20 cellular contexts compared by ENCODE assay signal in the genomic region with DNA sequence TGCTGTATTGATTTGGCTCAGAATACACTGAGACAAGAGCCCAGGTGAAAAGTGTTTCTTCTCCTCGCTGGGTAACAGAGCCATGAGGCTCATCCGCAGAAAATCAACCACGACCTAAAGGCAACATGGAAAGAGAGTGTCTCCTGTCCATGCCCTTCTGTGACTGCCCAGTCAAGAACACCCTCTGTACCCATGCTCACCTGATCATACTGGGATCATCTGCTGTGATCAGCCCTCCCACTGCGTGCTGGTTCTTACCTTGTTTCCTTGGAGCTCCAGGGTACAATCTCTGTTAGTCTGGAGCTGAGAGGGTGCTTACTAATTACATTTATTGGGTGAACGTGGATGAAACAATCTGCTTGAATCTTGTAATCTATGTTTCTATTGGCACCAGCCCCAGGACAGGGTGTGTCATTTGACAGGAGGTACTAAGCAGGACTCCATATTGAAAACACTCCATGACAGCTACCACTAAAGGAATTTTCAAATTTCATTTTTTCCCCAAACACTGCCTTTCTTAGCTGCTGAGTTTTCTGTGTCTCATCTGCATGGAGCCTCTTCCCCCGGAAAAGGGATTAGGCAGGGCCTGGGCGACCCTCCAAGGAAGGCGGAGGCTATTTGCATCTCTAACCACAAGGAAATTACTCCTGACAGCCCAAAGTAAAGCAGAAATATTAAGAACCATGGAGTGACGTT. TPM values are rescaled to one million over a fixed set of nuclear protein-coding genes. Genes with fewer than 3 reads are reported as not detected.
A peak's percentile ranks its signal among the peaks of the same experiment; 100 is the strongest.
DNase-seq lines count a peak whose midpoint lies in the region; ATAC-seq, FAIRE-seq and TF ChIP-seq lines count a peak whose summit lies in the region.
"Had no signal": no experiment of that assay in that cellular context is flagged by ENCODE, and none has a peak within 500 bp of the region (broad histone marks: within the 10 kb centered on the region; RNA-seq: fewer than 3 reads in every experiment).

No MANE protein-coding gene starts in this region.

- H3K9me3 ChIP-seq in kidney (ENCODE audit: control insufficient read depth in 1 of 2, low read length in 2 of 2), result no peaks in the 10 kb centered on the region
- H3K9me3 ChIP-seq in neural progenitor cell (ENCODE audit: low read depth), result no peaks in the 10 kb centered on the region
- H3K9me3 ChIP-seq: ascending aorta, gastrocnemius medialis, right lobe of liver had no signal

- H3K27me3 ChIP-seq in neural progenitor cell, result no peaks in the 10 kb centered on the region
- H3K27me3 ChIP-seq: ascending aorta, right lobe of liver had no signal

- H2AFZ ChIP-seq in neural progenitor cell (replicated peaks), result no peak overlapping the region
- H2AFZ ChIP-seq: PC-9 had no signal

- no peaks in the 10 kb centered on the region for H4K20me1 ChIP-seq in neural progenitor cell (ENCODE audit: low read depth)

- no peak overlapping the region for H3K4me2 ChIP-seq in neural progenitor cell
- H3K4me2 ChIP-seq: PC-9 had no signal

- no peaks in the 10 kb centered on the region for H3F3A ChIP-seq in neural progenitor cell (ENCODE audit: low read depth)

- no peak overlapping the region for H3K4me3 Mint-ChIP-seq in neural progenitor cell

- H3K36me3 ChIP-seq in kidney (ENCODE audit: control insufficient read depth in 1 of 2, insufficient read depth in 2 of 2, low read length in 2 of 2), result no peaks in the 10 kb centered on the region
- H3K36me3 ChIP-seq in neural progenitor cell, result no peaks in the 10 kb centered on the region
- H3K36me3 ChIP-seq: ascending aorta, gastrocnemius medialis, right lobe of liver had no signal

- in situ Hi-C loops in KBM-7 (cut with MboI; ENCODE audit: low pct_unique_long_range_greater_than_20kb, low sequenced_read_pairs), result no loop called here

- H3K9me3 Mint-ChIP-seq in neural progenitor cell, result no peaks in the 10 kb centered on the region
- H3K9me3 Mint-ChIP-seq: activated T-helper 2 cell treated with anti-CD3 and anti-CD28 coated beads, Interferon-gamma antibody, Interleukin-2, Interleukin-4, amounts not matched to agents 10 μg/mL and 5 μg/mL and 100 μg/mL, durations not matched to agents 14 hours and 24 hours and 36 hours had no signal

- no peak overlapping the region for H3K9ac ChIP-seq in kidney (ENCODE audit: low read length in 2 of 2)
- H3K9ac ChIP-seq in neural progenitor cell, result no peak overlapping the region

- no peak for FAIRE-seq in kidney (lab: Jason Lieb, UNC)

- H3K27ac ChIP-seq in kidney (ENCODE audit: low read depth in 2 of 2, low read length in 2 of 2) (no peak overlapping the region), neural progenitor cell (no peak overlapping the region)
- H3K27ac ChIP-seq: ascending aorta, gastrocnemius medialis, PC-9, right lobe of liver had no signal

- DNase-seq in AG10803 (ENCODE audit: low read depth) (peak; percentile 74), KBM-7 (peak; percentile 7), choroid plexus epithelial cell (ENCODE audit: low read depth) (peak; percentile 19), non-pigmented ciliary epithelial cell (ENCODE audit: low read depth) (peak; percentile 31), kidney (no peak), neural progenitor cell (ENCODE audit: low spot score) (no peak)
- no peak for DNase-seq in activated CD4-positive, alpha-beta T cell treated with anti-CD3 and anti-CD28 coated beads for 48 hours
- DNase-seq: C1 segment of cervical spinal cord; gastrocnemius medialis; NCI-H1694 treated with DMSO at 0.1 percent for 48 hours; NCI-H510A treated with DMSO at 0.1 percent for 48 hours; PC-9; right lobe of liver; stimulated activated CD4-positive, alpha-beta T cell treated with anti-CD3 and anti-CD28 coated beads, Interleukin-4, amount 100 ng/mL, for 4 hours; SW 1271; trophoblast cell had no signal

- no peaks in the 10 kb centered on the region for H3K36me3 Mint-ChIP-seq in neural progenitor cell

- H3K4me1 Mint-ChIP-seq in neural progenitor cell, result no peaks in the 10 kb centered on the region

- TF ChIP-seq CTCF in AG10803 (conservative IDR thresholded peaks at IDR 0.05; ENCODE audit: low read length) (no peak), choroid plexus epithelial cell (conservative IDR thresholded peaks at IDR 0.05; ENCODE audit: low read depth, low read length) (no peak), kidney (IDR thresholded peaks at IDR 0.05; ENCODE audit: borderline replicate concordance, extremely low read depth, insufficient read depth) (no peak), neural progenitor cell (IDR thresholded peaks at IDR 0.05) (no peak)

- intact Hi-C loops in kidney (cut with DNase I), result no loop called here

- ATAC-seq in HG02588 (IDR thresholded peaks at IDR 0.05; ENCODE audit: unreplicated experiment), result no peak
- ATAC-seq: gastrocnemius medialis, right lobe of liver had no signal

- H3K4me1 ChIP-seq in kidney (ENCODE audit: control insufficient read depth in 1 of 2, insufficient read depth in 1 of 2, low read depth in 1 of 2, low read length in 2 of 2) (no peaks in the 10 kb centered on the region), neural progenitor cell (no peaks in the 10 kb centered on the region)
- H3K4me1 ChIP-seq: ascending aorta, gastrocnemius medialis, right lobe of liver had no signal

- H3K79me2 ChIP-seq in neural progenitor cell (ENCODE audit: low read depth), result no peaks in the 10 kb centered on the region

- H3K4me3 ChIP-seq in AG10803 (ENCODE audit: low read length) (no peak overlapping the region), choroid plexus epithelial cell (ENCODE audit: low read depth, low read length) (no peak overlapping the region), kidney (ENCODE audit: low read length in 2 of 2) (no peak overlapping the region), neural progenitor cell (no peak overlapping the region)
- H3K4me3 ChIP-seq: ascending aorta, gastrocnemius medialis, lung, PC-9, right lobe of liver had no signal

- H3K27ac Mint-ChIP-seq in neural progenitor cell, result no peak overlapping the region
- H3K27ac Mint-ChIP-seq: activated T-helper 2 cell treated with anti-CD3 and anti-CD28 coated beads, Interferon-gamma antibody, Interleukin-2, Interleukin-4, amounts not matched to agents 10 μg/mL and 5 μg/mL and 100 μg/mL, durations not matched to agents 14 hours and 24 hours and 36 hours had no signal

- peaks cover 2% of the 10 kb centered on the region for H3K27me3 Mint-ChIP-seq in neural progenitor cell (ENCODE audit: insufficient read depth, low read depth)

RNA-seq across cellular contexts. Expression of a gene that starts 39.7 kb away (rescaled TPM):
- total RNA-seq in kidney (not detected), neural progenitor cell (ENCODE audit: low replicate concordance) (2.1 TPM in 1 of 2 replicates, not detected in the other)
- not detected for polyA plus RNA-seq in kidney (ENCODE audit: insufficient read depth, low read depth, low replicate concordance)
- total RNA-seq: activated T-helper 2 cell treated with anti-CD3 and anti-CD28 coated beads, Interferon-gamma antibody, Interleukin-2, Interleukin-4, amounts not matched to agents 10 μg/mL and 5 μg/mL and 100 μg/mL, durations not matched to agents 14 hours and 24 hours and 36 hours; ascending aorta; gastrocnemius medialis; PC-9; right lobe of liver had no signal

RNA-seq across cellular contexts. Expression of a gene that starts 40.6 kb away (rescaled TPM):
- 90.0 TPM for total RNA-seq in kidney
- polyA plus RNA-seq in kidney (ENCODE audit: insufficient read depth, low read depth, low replicate concordance), result 106 TPM
- 26.7 and 53.4 TPM in 2 replicates for total RNA-seq in neural progenitor cell (ENCODE audit: low replicate concordance)

Comparison
In these comparisons a context has a peak if more than half of its experiments do, and no peak if none do; other contexts are left out.
1. DNase-seq: peak in AG10803 (single experiment), KBM-7 (single experiment), choroid plexus epithelial cell (single experiment) and non-pigmented ciliary epithelial cell (single experiment); none in activated CD4-positive, alpha-beta T cell treated with anti-CD3 and anti-CD28 coated beads for 48 hours (single experiment), kidney (single experiment) and neural progenitor cell (single experiment).